8 cellular contexts compared by ENCODE assay signal in the genomic region with DNA sequence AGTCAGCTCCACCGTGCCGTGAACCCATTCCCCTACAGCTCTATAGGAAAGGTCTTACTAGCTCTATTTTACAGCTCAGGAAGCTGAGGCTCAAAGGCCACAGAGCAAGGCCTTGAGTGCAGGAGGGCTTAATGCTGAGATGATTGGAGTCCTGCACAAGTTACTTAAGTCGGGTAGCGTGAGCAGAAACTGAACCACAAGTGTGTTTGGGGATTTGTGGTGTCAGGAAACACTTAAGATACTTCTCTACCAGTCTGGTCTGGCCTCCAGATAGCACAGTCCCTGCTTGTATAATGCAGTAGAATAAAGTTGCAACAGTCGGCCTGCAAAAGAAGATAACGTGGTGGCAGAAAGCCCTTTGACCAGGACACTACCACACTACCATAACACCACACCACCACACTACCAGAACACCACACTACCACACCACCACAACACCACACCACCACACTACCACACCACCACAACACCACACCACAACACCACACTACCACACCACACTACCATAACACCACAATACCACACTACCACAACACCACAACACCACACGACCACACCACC.
A peak's percentile ranks its signal among the peaks of the same experiment; 100 is the strongest.
DNase-seq lines count a peak whose midpoint lies in the region; ATAC-seq, FAIRE-seq and TF ChIP-seq lines count a peak whose summit lies in the region.

No MANE protein-coding gene starts in this region.

- TF ChIP-seq POLR2A in HepG2 (IDR thresholded peaks at IDR 0.05; ENCODE audit: insufficient read depth in 1 of 2, low read depth in 2 of 2, low read length in 2 of 2) = no peak
- no peak for TF ChIP-seq POLR2A in gastrocnemius medialis (IDR thresholded peaks at IDR 0.05)

- H3K9me3 ChIP-seq in HepG2 (ENCODE audit: low read length) (no peaks in the 10 kb centered on the region), gastrocnemius medialis (no peaks in the 10 kb centered on the region)

- H3K4me3 Mint-ChIP-seq in activated CD4-positive, alpha-beta memory T cell treated with anti-CD3 and anti-CD28 coated beads, Interleukin-2, amount 10 ng/mL, durations not matched to agents 7 days and 5 days = peak overlapping the region; percentile 50

- peaks cover 43% of the 10 kb centered on the region for H3K4me1 ChIP-seq in HepG2 (ENCODE audit: insufficient read depth, low read length)
- peaks cover 22 to 29% of the 10 kb centered on the region in 2 donors for H3K4me1 ChIP-seq in gastrocnemius medialis

- 5% methylated on average over 7 of the region's 7 CpGs for WGBS in HepG2 (ENCODE audit: low lambda C conversion rate)

- peak; percentile 55 for ATAC-seq in HepG2
- no peak for ATAC-seq in HG03025 (IDR thresholded peaks at IDR 0.05; ENCODE audit: low FRiP score, unreplicated experiment)
- no peak for ATAC-seq in gastrocnemius medialis

- H4K20me1 ChIP-seq in HepG2 (ENCODE audit: insufficient read depth, low read length) = no peaks in the 10 kb centered on the region

- no peaks in the 10 kb centered on the region for H3K79me2 ChIP-seq in HepG2 (ENCODE audit: insufficient read depth, low read length)

- H3K9me3 Mint-ChIP-seq in activated CD4-positive, alpha-beta memory T cell treated with anti-CD3 and anti-CD28 coated beads, Interleukin-2, amount 10 ng/mL, durations not matched to agents 7 days and 5 days = peaks cover 3% of the 10 kb centered on the region

- POLR2A ChIA-PET in activated CD4-positive, alpha-beta memory T cell treated with anti-CD3 and anti-CD28 coated beads, Interleukin-2, amount 10 ng/mL, durations not matched to agents 7 days and 5 days (lab: Charles Lee) = interaction anchor here (0.9 to 2.0 kb wide), 3 partner anchors 11 to 16 kb away, joined by 4 to 7 read pairs (median 6); no protein-coding TSS in a partner anchor
- POLR2A ChIA-PET in HepG2 (lab: Yijun Ruan, JAX) = interaction anchor here (0.6 to 1.8 kb wide), 2 partner anchors 11 to 85 kb away, joined by 4 to 7 read pairs; no protein-coding TSS in a partner anchor

- H3K4me2 ChIP-seq in HepG2 (ENCODE audit: low read depth, low read length) = no peak overlapping the region

- H3K4me1 Mint-ChIP-seq in activated CD4-positive, alpha-beta memory T cell treated with anti-CD3 and anti-CD28 coated beads, Interleukin-2, amount 10 ng/mL, durations not matched to agents 7 days and 5 days = peaks cover 30% of the 10 kb centered on the region

- H3K36me3 Mint-ChIP-seq in activated CD4-positive, alpha-beta memory T cell treated with anti-CD3 and anti-CD28 coated beads, Interleukin-2, amount 10 ng/mL, durations not matched to agents 7 days and 5 days (ENCODE audit: low read depth) = peaks cover 9% of the 10 kb centered on the region

- peak overlapping the region; percentile 70 for H3K27ac Mint-ChIP-seq in activated CD4-positive, alpha-beta memory T cell treated with anti-CD3 and anti-CD28 coated beads, Interleukin-2, amount 10 ng/mL, durations not matched to agents 7 days and 5 days

- TF ChIP-seq EP300 in HepG2 (IDR thresholded peaks at IDR 0.05; ENCODE audit: low read depth in 2 of 2, low read length in 2 of 2) (no peak), HepG2 (CRISPR knock-in tag; IDR thresholded peaks at IDR 0.05; ENCODE audit: borderline replicate concordance) (no peak)

- peak; percentile 95 for FAIRE-seq in HepG2 (lab: Jason Lieb, UNC)

- in situ Hi-C loops in HepG2 (cut with HindIII; ENCODE audit: extremely low pct_ligation_motif_present, low pct_unique_long_range_greater_than_20kb) (no loop called here), gastrocnemius medialis (cut with MboI; ENCODE audit: low sequenced_read_pairs in 4 of 4) (no loop called here)

- H3K27ac ChIP-seq in HL-60 (replicated peaks) (0 out of 2 replicates have a peak overlapping the region, but pooled peaks have one; percentile 22), HepG2 (ENCODE audit: extremely low read length, insufficient read depth, low read length) (peak overlapping the region; percentile 28), gastrocnemius medialis (no peak overlapping the region)

- H2AFZ ChIP-seq in HepG2 (ENCODE audit: low read length) = no peak overlapping the region

- TF ChIP-seq CTCF in HL-60 (IDR thresholded peaks at IDR 0.05; ENCODE audit: insufficient read depth, low read length) (no peak), HepG2 (CRISPR knock-in tag; IDR thresholded peaks at IDR 0.05) (no peak), gastrocnemius medialis (IDR thresholded peaks at IDR 0.05 in 4 of 5, conservative IDR thresholded peaks at IDR 0.05 in 1 of 5) (no peak)

- no peaks in the 10 kb centered on the region for H3K27me3 ChIP-seq in HL-60 (ENCODE audit: insufficient read depth, poor library complexity, severe bottlenecking)
- peaks cover 0 to 1% of the 10 kb centered on the region in 2 experiments; a peak in 2 of 5 replicates for H3K27me3 ChIP-seq in HepG2 (ENCODE audit: control insufficient read depth in 1 of 2, insufficient read depth in 2 of 2, low read length in 2 of 2)
- H3K27me3 ChIP-seq in gastrocnemius medialis = no peaks in the 10 kb centered on the region

- no TSS peak for BruUV-seq in HepG2 (replicated peaks; lab: Mats Ljungman, UMichigan)

- DNase-seq in DMS79 (lab: John Stamatoyannopoulos, UW) = peak; percentile 34
- DNase-seq in HL-60 (ENCODE audit: low read depth in 1 of 2, low spot score in 1 of 2) = peak; percentile 31 to 89
- peak; percentile 35 for DNase-seq in activated CD4-positive, alpha-beta memory T cell treated with anti-CD3 and anti-CD28 coated beads, Interleukin-2, amount 10 ng/mL, durations not matched to agents 7 days and 5 days
- peak; percentile 39 for DNase-seq in HepG2 (ENCODE audit: low spot score)
- DNase-seq in CD1c-positive myeloid dendritic cell (ENCODE audit: extremely low spot score) = no peak
- no peak for DNase-seq in NCI-H446 (lab: John Stamatoyannopoulos, UW)
- DNase-seq in gastrocnemius medialis = no peak

- H3K4me3 ChIP-seq in HL-60 (replicated peaks; ENCODE audit: insufficient read depth, low read length) (no peak overlapping the region), HepG2 (replicated peaks in 1 of 3; ENCODE audit: insufficient read depth in 1 of 3, low read depth in 2 of 3, low read length in 3 of 3) (no peak overlapping the region), gastrocnemius medialis (no peak overlapping the region)

- peaks cover 6% of the 10 kb centered on the region for H3K27me3 Mint-ChIP-seq in activated CD4-positive, alpha-beta memory T cell treated with anti-CD3 and anti-CD28 coated beads, Interleukin-2, amount 10 ng/mL, durations not matched to agents 7 days and 5 days

- intact Hi-C loops in HepG2 (cut with micrococcal nuclease; ENCODE audit: unreplicated experiment) (no loop called here), gastrocnemius medialis (cut with DNase I; ENCODE audit: low total_unique reads) (no loop called here)

- no peak for TF ChIP-seq RAD21 in HepG2 (CRISPR knock-in tag; IDR thresholded peaks at IDR 0.05)

- no peak overlapping the region for H3K9ac ChIP-seq in HepG2 (ENCODE audit: insufficient read depth, low read depth, low read length)

- CTCF ChIA-PET in activated CD4-positive, alpha-beta memory T cell treated with anti-CD3 and anti-CD28 coated beads, Interleukin-2, amount 10 ng/mL, durations not matched to agents 7 days and 5 days (lab: Charles Lee) = interaction anchor here (1.0 to 1.7 kb wide), 3 partner anchors 15 to 177 kb away, joined by 3 to 4 read pairs (median 4); a partner anchor contains a TSS
- CTCF ChIA-PET in HepG2 (lab: Yijun Ruan, JAX; ENCODE audit: low intra/inter-chr PET ratio, low total read pairs) = no interaction called here

- H3K36me3 ChIP-seq in HepG2 (replicated peaks in 1 of 2; ENCODE audit: control insufficient read depth in 1 of 2, insufficient read depth in 2 of 2, low read length in 2 of 2) (no peaks in the 10 kb centered on the region), gastrocnemius medialis (no peaks in the 10 kb centered on the region)

TF ChIP-seq in HepG2, 621 proteins besides CTCF, POLR2A, EP300 and RAD21 (continues in another document):
- TF ChIP-seq, protein P1, sequence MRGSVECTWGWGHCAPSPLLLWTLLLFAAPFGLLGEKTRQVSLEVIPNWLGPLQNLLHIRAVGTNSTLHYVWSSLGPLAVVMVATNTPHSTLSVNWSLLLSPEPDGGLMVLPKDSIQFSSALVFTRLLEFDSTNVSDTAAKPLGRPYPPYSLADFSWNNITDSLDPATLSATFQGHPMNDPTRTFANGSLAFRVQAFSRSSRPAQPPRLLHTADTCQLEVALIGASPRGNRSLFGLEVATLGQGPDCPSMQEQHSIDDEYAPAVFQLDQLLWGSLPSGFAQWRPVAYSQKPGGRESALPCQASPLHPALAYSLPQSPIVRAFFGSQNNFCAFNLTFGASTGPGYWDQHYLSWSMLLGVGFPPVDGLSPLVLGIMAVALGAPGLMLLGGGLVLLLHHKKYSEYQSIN (CRISPR knock-in tag; IDR thresholded peaks at IDR 0.05; ENCODE audit: borderline replicate concordance) = no peak
- peak; percentile 88 for TF ChIP-seq ZNF12 (CRISPR knock-in tag; IDR thresholded peaks at IDR 0.05)

Comparison
In these comparisons a context has a peak if more than half of its experiments do, and no peak if none do; other contexts are left out.
1. DNase-seq: peak in DMS79 (single experiment), HL-60 (2 of 2), activated CD4-positive, alpha-beta memory T cell treated with anti-CD3 and anti-CD28 coated beads, Interleukin-2, amount 10 ng/mL, durations not matched to agents 7 days and 5 days (single experiment) and HepG2 (single experiment); none in CD1c-positive myeloid dendritic cell (single experiment), NCI-H446 (0 of 2) and gastrocnemius medialis (0 of 2).
2. H3K27ac ChIP-seq: peak in HL-60 (single experiment) and HepG2 (single experiment); none in gastrocnemius medialis (0 of 4).